Comparison of ENCODE assay signal across 10 cellular contexts in genomic region chr6:34056301-34056700, GRCh38.
DNase-seq lines count a peak whose midpoint lies in the region; ATAC-seq and TF ChIP-seq lines count a peak whose summit lies in the region.
"Had no signal": no experiment of that assay in that cellular context is flagged by ENCODE, and none has a peak within 500 bp of the region (broad histone marks: within the 10 kb centered on the region; RNA-seq: fewer than 3 reads in every experiment).

No MANE protein-coding gene starts in this region.

- in situ Hi-C loops in SK-MEL-5 (cut with HindIII; ENCODE audit: low pct_unique_long_range_greater_than_20kb, low sequenced_read_pairs): no loop called here

- H3K9me3 ChIP-seq in suprapubic skin: no peaks in the 10 kb centered on the region
- H3K9me3 ChIP-seq: neutrophil had no signal

- CTCF ChIA-PET in activated CD4-positive, alpha-beta T cell treated with anti-CD3 and anti-CD28 coated beads for 36 hours (lab: Charles Lee): no interaction called here

- peaks cover 8% of the 10 kb centered on the region for H3K27me3 ChIP-seq in suprapubic skin

- H3K36me3 ChIP-seq in suprapubic skin: no peaks in the 10 kb centered on the region
- H3K36me3 ChIP-seq: neutrophil had no signal

- H3K36me3 Mint-ChIP-seq in activated CD4-positive, alpha-beta T cell treated with anti-CD3 and anti-CD28 coated beads for 36 hours (ENCODE audit: low read depth): no peaks in the 10 kb centered on the region

- POLR2A ChIA-PET in activated CD4-positive, alpha-beta T cell treated with anti-CD3 and anti-CD28 coated beads for 36 hours (lab: Charles Lee): no interaction called here

- no peak overlapping the region for H3K4me3 Mint-ChIP-seq in activated CD4-positive, alpha-beta T cell treated with anti-CD3 and anti-CD28 coated beads for 36 hours

- no peak for TF ChIP-seq POLR2A in suprapubic skin (IDR thresholded peaks at IDR 0.05)

- intact Hi-C loops in activated CD4-positive, alpha-beta T cell treated with anti-CD3 and anti-CD28 coated beads for 36 hours (cut with DNase I, micrococcal nuclease): no loop called here
- intact Hi-C loops in left ventricle myocardium superior (cut with micrococcal nuclease): loop anchor here (10.0 kb wide), 1 partner anchor 88 kb away; the partner anchor contains the start of gene GRM4

- 23% methylated on average over 14 of the region's 26 CpGs for whole genome bisulfite sequencing in suprapubic skin

- H3K4me3 ChIP-seq in suprapubic skin: peak overlapping the region; percentile 30

- TF ChIP-seq EP300 in suprapubic skin (IDR thresholded peaks at IDR 0.05): no peak

- no peaks in the 10 kb centered on the region for H3K27me3 Mint-ChIP-seq in activated CD4-positive, alpha-beta T cell treated with anti-CD3 and anti-CD28 coated beads for 36 hours

- H3K27ac ChIP-seq in suprapubic skin: no peak overlapping the region
- H3K27ac ChIP-seq: neutrophil had no signal

- no peaks in the 10 kb centered on the region for H3K4me1 Mint-ChIP-seq in activated CD4-positive, alpha-beta T cell treated with anti-CD3 and anti-CD28 coated beads for 36 hours

- H3K9me3 Mint-ChIP-seq in activated CD4-positive, alpha-beta T cell treated with anti-CD3 and anti-CD28 coated beads for 36 hours (ENCODE audit: low read depth): no peaks in the 10 kb centered on the region

- peak; percentile 54 for DNase-seq in activated CD4-positive, alpha-beta T cell treated with anti-CD3 and anti-CD28 coated beads for 36 hours
- DNase-seq in activated CD4-positive, alpha-beta T cell treated with anti-CD3 and anti-CD28 coated beads for 4 hours: no peak
- peak; percentile 48 for DNase-seq in SK-MEL-5 (ENCODE audit: low read depth, low spot score)
- DNase-seq in left ventricle myocardium superior: peak; percentile 82
- DNase-seq in suprapubic skin (ENCODE audit: low spot score in 2 of 2): peak in 1 of 2 donors; percentile 70
- no peak for DNase-seq in NCI-H524 treated with DMSO at 0.1 percent for 48 hours (lab: John Stamatoyannopoulos, UW)
- DNase-seq: activated CD8-positive, alpha-beta memory T cell treated with anti-CD3 and anti-CD28 coated beads, Interleukin-2, amount 50 U/mL, for 4 hours had no signal

- peak; percentile 63 for ATAC-seq in activated CD4-positive, alpha-beta T cell treated with anti-CD3 and anti-CD28 coated beads for 36 hours
- ATAC-seq in left ventricle myocardium superior: peak; percentile 85
- ATAC-seq in GM19023 (IDR thresholded peaks at IDR 0.05; ENCODE audit: unreplicated experiment): no peak
- ATAC-seq in HG03378 (IDR thresholded peaks at IDR 0.05; ENCODE audit: unreplicated experiment): no peak

- TF ChIP-seq CTCF in suprapubic skin (IDR thresholded peaks at IDR 0.05): no peak

- peaks cover 7% of the 10 kb centered on the region for H3K4me1 ChIP-seq in suprapubic skin

- H3K27ac Mint-ChIP-seq in activated CD4-positive, alpha-beta T cell treated with anti-CD3 and anti-CD28 coated beads for 36 hours: no peak overlapping the region

Comparison
In these comparisons a context has a peak if more than half of its experiments do, and no peak if none do; other contexts are left out.
1. DNase-seq: peak in activated CD4-positive, alpha-beta T cell treated with anti-CD3 and anti-CD28 coated beads for 36 hours (single experiment), SK-MEL-5 (single experiment) and left ventricle myocardium superior (single experiment); none in activated CD4-positive, alpha-beta T cell treated with anti-CD3 and anti-CD28 coated beads for 4 hours (0 of 2) and NCI-H524 treated with DMSO at 0.1 percent for 48 hours (single experiment).
2. ATAC-seq: peak in activated CD4-positive, alpha-beta T cell treated with anti-CD3 and anti-CD28 coated beads for 36 hours (single experiment) and left ventricle myocardium superior (single experiment); none in GM19023 (single experiment) and HG03378 (single experiment).